8 cellular contexts compared by ENCODE assay signal in the genomic region with DNA sequence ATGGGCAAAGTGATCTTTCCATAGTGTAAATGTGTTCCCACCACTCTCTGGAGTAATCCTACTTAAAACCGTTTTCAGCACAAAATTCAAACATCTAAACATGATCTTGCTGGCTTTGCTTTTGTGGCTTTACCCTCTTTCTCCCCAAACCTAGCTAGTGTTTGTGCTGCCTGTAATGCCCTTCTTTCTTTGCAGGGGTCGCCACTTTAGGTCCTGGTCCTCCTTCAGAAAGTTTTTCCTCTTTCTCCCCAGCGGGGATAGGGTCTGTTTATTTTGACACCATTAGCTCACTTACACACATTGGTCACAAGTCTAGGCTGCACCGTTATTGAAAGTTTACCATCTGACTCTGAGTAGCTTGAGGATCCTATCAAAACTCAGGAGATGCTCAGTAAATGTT. TPM values are rescaled to one million over a fixed set of nuclear protein-coding genes. Genes with fewer than 3 reads are reported as not detected.
DNase-seq lines count a peak whose midpoint lies in the region; ATAC-seq and TF ChIP-seq lines count a peak whose summit lies in the region.

No MANE protein-coding gene starts in this region.

- H3K4me3 Mint-ChIP-seq in activated CD4-positive, alpha-beta T cell treated with anti-CD3 and anti-CD28 coated beads for 36 hours: peak overlapping the region; percentile 86

- H3K27me3 ChIP-seq in ectodermal cell (ENCODE audit: control insufficient read depth, insufficient read depth, low read length, poor library complexity, severe bottlenecking): no peaks in the 10 kb centered on the region
- peaks cover 4% of the 10 kb centered on the region for H3K27me3 ChIP-seq in skeletal muscle satellite cell (ENCODE audit: control insufficient read depth, insufficient read depth, low read length)

- no peaks in the 10 kb centered on the region for H3K9me2 ChIP-seq in OCI-LY7 (ENCODE audit: insufficient read depth, low read length)

- H3K4me3 ChIP-seq in OCI-LY7 (ENCODE audit: low read depth, low read length, poor library complexity, severe bottlenecking) (peak overlapping the region; percentile 74), ectodermal cell (ENCODE audit: insufficient read depth, low read depth, low read length) (peak overlapping the region; percentile 70), skeletal muscle satellite cell (ENCODE audit: low read length) (no peak overlapping the region)

- H3K9me3 Mint-ChIP-seq in activated CD4-positive, alpha-beta T cell treated with anti-CD3 and anti-CD28 coated beads for 36 hours (ENCODE audit: low read depth): peaks cover 3% of the 10 kb centered on the region

- H3K9me3 ChIP-seq in OCI-LY7 (ENCODE audit: low read length) (peaks cover 20% of the 10 kb centered on the region), ectodermal cell (ENCODE audit: control insufficient read depth, low read length) (peaks cover 3% of the 10 kb centered on the region), skeletal muscle satellite cell (replicated peaks; ENCODE audit: low read length) (no peaks in the 10 kb centered on the region)

- H3K4me2 ChIP-seq in OCI-LY7 (ENCODE audit: low read length) (peak overlapping the region; percentile 85), skeletal muscle satellite cell (ENCODE audit: low read length) (peak overlapping the region; percentile 93)

- no peaks in the 10 kb centered on the region for H4K20me1 ChIP-seq in OCI-LY7 (ENCODE audit: insufficient read depth, low read length)

- H3K79me2 ChIP-seq in OCI-LY7 (ENCODE audit: insufficient read depth, low read depth, low read length): peaks cover 7% of the 10 kb centered on the region; the same call in 1 of the 2 replicates

- peak; percentile 52 for TF ChIP-seq CTCF in OCI-LY7 (conservative IDR thresholded peaks at IDR 0.05; ENCODE audit: low read length)

- intact Hi-C loops in activated CD4-positive, alpha-beta T cell treated with anti-CD3 and anti-CD28 coated beads for 36 hours (cut with DNase I, micrococcal nuclease): no loop called here
- intact Hi-C loops in OCI-LY7 (cut with micrococcal nuclease; ENCODE audit: unreplicated experiment): no loop called here

- POLR2A ChIA-PET in activated CD4-positive, alpha-beta T cell treated with anti-CD3 and anti-CD28 coated beads for 36 hours (lab: Charles Lee): no interaction called here
- POLR2A ChIA-PET in OCI-LY7 (lab: Charles Lee): interaction anchor here (0.7 to 1.2 kb wide), 3 partner anchors 83 to 420 kb away, joined by 3 read pairs; no protein-coding TSS in a partner anchor

- peaks cover 2% of the 10 kb centered on the region for H3K36me3 Mint-ChIP-seq in activated CD4-positive, alpha-beta T cell treated with anti-CD3 and anti-CD28 coated beads for 36 hours (ENCODE audit: low read depth)

- peaks cover 3% of the 10 kb centered on the region for H3K27me3 Mint-ChIP-seq in activated CD4-positive, alpha-beta T cell treated with anti-CD3 and anti-CD28 coated beads for 36 hours

- no TSS peak for BruUV-seq in OCI-LY7 (replicated peaks; lab: Mats Ljungman, UMichigan)

- peaks cover 20% of the 10 kb centered on the region for H3K4me1 ChIP-seq in OCI-LY7 (ENCODE audit: insufficient read depth, low read length, poor library complexity, severe bottlenecking)
- H3K4me1 ChIP-seq in ectodermal cell (ENCODE audit: control insufficient read depth, insufficient read depth, low read length): peaks cover 4% of the 10 kb centered on the region
- H3K4me1 ChIP-seq in skeletal muscle satellite cell (ENCODE audit: control insufficient read depth, insufficient read depth, low read length): peaks cover 6% of the 10 kb centered on the region

- 87 to 89% methylated on average over 4 of the region's 4 CpGs for WGBS in ectodermal cell, 2 experiments

- no peaks in the 10 kb centered on the region for H3K36me3 ChIP-seq in OCI-LY7 (ENCODE audit: insufficient read depth, low read length)
- no peaks in the 10 kb centered on the region for H3K36me3 ChIP-seq in ectodermal cell (ENCODE audit: control insufficient read depth, insufficient read depth, low read length)
- no peaks in the 10 kb centered on the region for H3K36me3 ChIP-seq in skeletal muscle satellite cell (ENCODE audit: insufficient read depth, low read length)

- CTCF ChIA-PET in activated CD4-positive, alpha-beta T cell treated with anti-CD3 and anti-CD28 coated beads for 36 hours (lab: Charles Lee): interaction anchor here (0.6 to 6.0 kb wide), 3 partner anchors 91 to 660 kb away, joined by 3 to 28 read pairs (median 3); a partner anchor contains a TSS
- CTCF ChIA-PET in OCI-LY7 (lab: Charles Lee; ENCODE audit: unreplicated experiment): interaction anchor here (0.5 to 0.6 kb wide), 2 partner anchors 446 to 821 kb away, joined by 3 read pairs; no protein-coding TSS in a partner anchor

- no peak overlapping the region for H3K9ac ChIP-seq in skeletal muscle satellite cell (ENCODE audit: low read depth, low read length)

- H3K27ac Mint-ChIP-seq in activated CD4-positive, alpha-beta T cell treated with anti-CD3 and anti-CD28 coated beads for 36 hours: peak overlapping the region; percentile 87

- H2AFZ ChIP-seq in OCI-LY7 (ENCODE audit: low read length): peak overlapping the region; percentile 87

- no peak overlapping the region for H3K27ac ChIP-seq in OCI-LY7 (ENCODE audit: low read depth, low read length, poor library complexity, severe bottlenecking)
- H3K27ac ChIP-seq in ectodermal cell (ENCODE audit: insufficient read depth, low read depth, low read length, poor library complexity, severe bottlenecking): no peak overlapping the region

- DNase-seq in activated CD4-positive, alpha-beta T cell treated with anti-CD3 and anti-CD28 coated beads for 36 hours: no peak
- DNase-seq in activated CD4-positive, alpha-beta T cell treated with anti-CD3 and anti-CD28 coated beads, Interleukin-2, amount 50 U/mL, for 1 hour: no peak
- DNase-seq in OCI-LY7 (ENCODE audit: low spot score) (peak; percentile 17), ACHN (no peak), NCI-H82 (lab: John Stamatoyannopoulos, UW) (no peak), islet precursor cell (no peak)

- in situ Hi-C loops in ACHN (cut with HindIII; ENCODE audit: low pct_ligation_motif_present, low pct_unique_long_range_greater_than_20kb, low sequenced_read_pairs): no loop called here

- ATAC-seq in activated CD4-positive, alpha-beta T cell treated with anti-CD3 and anti-CD28 coated beads for 36 hours: no peak

- peaks cover 16% of the 10 kb centered on the region for H3K4me1 Mint-ChIP-seq in activated CD4-positive, alpha-beta T cell treated with anti-CD3 and anti-CD28 coated beads for 36 hours

RNA-seq across cellular contexts. Expression of a gene that starts 0.7 kb away (rescaled TPM):
- 100 to 1,000 TPM in 1 of 2 experiments, 10 to 100 TPM in 1; 92.3 to 113 TPM for total RNA-seq in activated CD4-positive, alpha-beta T cell treated with anti-CD3 and anti-CD28 coated beads for 36 hours
- total RNA-seq in OCI-LY7 (2014; rRNA removed; shearing (Covaris generic)): 55.4 and 81.4 TPM in 2 replicates
- total RNA-seq in OCI-LY7 (2022): 99.9 and 145 TPM in 2 replicates
- 193 TPM for polyA plus RNA-seq in ectodermal cell (2013, experiment 1 of 4)
- polyA plus RNA-seq in ectodermal cell (2013, experiment 2 of 4): 206 TPM
- 179 TPM for polyA plus RNA-seq in ectodermal cell (2013, experiment 3 of 4)
- polyA plus RNA-seq in ectodermal cell (2013, experiment 4 of 4): 170 TPM
- total RNA-seq in skeletal muscle satellite cell (2012; rRNA removed): 112 and 139 TPM in 2 replicates
